ENCODE assay signal across 18 cellular contexts in genomic region chr1:173886746-173887611, GRCh38. TPM values are rescaled to one million over a fixed set of nuclear protein-coding genes. Genes with fewer than 3 reads are reported as not detected.
"Had no signal": no experiment of that assay in that cellular context is flagged by ENCODE, and none has a peak within 500 bp of the region (broad histone marks: within the 10 kb centered on the region; RNA-seq: fewer than 3 reads in every experiment).

No MANE protein-coding gene starts in this region.

- DNase-seq: activated gamma-delta T cell; amygdala; foreskin melanocyte; hypothalamus; midbrain; stimulated activated CD4-positive, alpha-beta T cell treated with anti-CD3 and anti-CD28 coated beads, Interleukin-2, amount 100 ng/mL, for 24 hours; SW 1271; transverse colon had no signal

- H3K4me1 ChIP-seq: transverse colon, vagina had no signal

- H3K27me3 Mint-ChIP-seq: activated naive CD8-positive, alpha-beta T cell; progenitor cell of endocrine pancreas; stimulated activated naive CD8-positive, alpha-beta T cell treated with anti-CD3 and anti-CD28 coated beads, Interleukin-15, Interleukin-2, amounts not matched to agents 100 ng/mL and 50 ng/mL, for 24 hours had no signal

- H3K4me3 Mint-ChIP-seq: activated naive CD8-positive, alpha-beta T cell; neural crest cell; stimulated activated naive CD8-positive, alpha-beta T cell treated with anti-CD3 and anti-CD28 coated beads, Interleukin-15, Interleukin-2, amounts not matched to agents 100 ng/mL and 50 ng/mL, for 24 hours; T-helper 2 cell treated with Interferon-gamma antibody and Interleukin-4, amounts not matched to agents 5 μg/mL and 100 μg/mL, for 36 hours had no signal

- H3K27ac ChIP-seq: cardiac muscle cell, transverse colon, vagina had no signal

- H3K9me3 Mint-ChIP-seq: neural crest cell; stimulated activated naive CD8-positive, alpha-beta T cell treated with anti-CD3 and anti-CD28 coated beads, Interleukin-15, Interleukin-2, amounts not matched to agents 100 ng/mL and 50 ng/mL, for 24 hours; T-helper 2 cell treated with Interferon-gamma antibody and Interleukin-4, amounts not matched to agents 5 μg/mL and 100 μg/mL, for 36 hours had no signal

- H3K27ac Mint-ChIP-seq: activated naive CD8-positive, alpha-beta T cell; progenitor cell of endocrine pancreas; stimulated activated naive CD8-positive, alpha-beta T cell treated with anti-CD3 and anti-CD28 coated beads, Interleukin-15, Interleukin-2, amounts not matched to agents 100 ng/mL and 50 ng/mL, for 24 hours; T-helper 2 cell treated with Interferon-gamma antibody and Interleukin-4, amounts not matched to agents 5 μg/mL and 100 μg/mL, for 36 hours had no signal

- H3K27me3 ChIP-seq: cardiac muscle cell, transverse colon, vagina had no signal

- H3K4me3 ChIP-seq: cardiac muscle cell, lung, transverse colon, vagina had no signal

- H3K9me3 ChIP-seq: transverse colon, vagina had no signal

RNA-seq across cellular contexts. Expression of gene SERPINC1, which starts 30.1 kb away (rescaled TPM):
- total RNA-seq: dermis microvascular lymphatic vessel endothelial cell, epithelial cell of proximal tubule, neural crest cell, progenitor cell of endocrine pancreas, vagina had no signal
- polyA plus RNA-seq: cardiac muscle cell had no signal
